Comparison of ENCODE assay signal across 21 cellular contexts in the genomic region with DNA sequence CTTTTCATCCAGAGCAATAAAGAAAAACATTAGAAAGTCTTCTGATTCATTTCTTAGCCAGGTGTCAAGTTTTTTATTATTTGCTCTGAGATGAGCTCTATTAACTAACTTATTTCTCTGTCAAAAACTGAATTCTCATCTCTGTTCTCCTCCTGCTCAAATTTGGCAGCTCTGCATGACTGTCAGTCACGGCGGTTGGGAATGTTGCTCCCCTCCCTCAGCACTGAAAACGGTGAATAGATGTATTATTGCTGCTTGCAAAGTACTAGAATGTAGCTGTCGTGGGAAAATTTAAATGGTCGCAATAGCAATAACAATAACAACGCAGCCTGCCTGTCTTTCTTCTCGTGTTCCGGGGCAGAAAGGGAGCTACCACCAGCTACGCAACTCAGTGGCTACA.
"Had no signal": no experiment of that assay in that cellular context is flagged by ENCODE, and none has a peak within 500 bp of the region (broad histone marks: within the 10 kb centered on the region; RNA-seq: fewer than 3 reads in every experiment).

No MANE protein-coding gene starts in this region.

- ATAC-seq: activated naive CD8-positive, alpha-beta T cell treated with anti-CD3 and anti-CD28 coated beads, Interleukin-2, amount 50 U/mL, for 24 hours; activated T-cell treated with anti-CD3 and anti-CD28 coated beads, Interleukin-2, amount 50 U/mL, for 4 hours; effector memory CD8-positive, alpha-beta T cell; stimulated activated naive B cell treated with anti-CD40 and anti-IgM and Interleukin-4, amounts not matched to agents 10 μg/mL and 1 μg/mL and 100 μg/mL, for 72 hours; T-cell had no signal

- H3K27ac Mint-ChIP-seq: activated naive CD4-positive, alpha-beta T cell treated with anti-CD3 and anti-CD28 coated beads for 36 hours; activated naive CD8-positive, alpha-beta T cell treated with anti-CD3 and anti-CD28 coated beads, Interleukin-2, amount 50 U/mL, for 24 hours; stimulated activated naive B cell treated with anti-CD40 and anti-IgM and Interleukin-4, amounts not matched to agents 10 μg/mL and 1 μg/mL and 100 μg/mL, for 72 hours; T-cell had no signal

- H3K27ac ChIP-seq: breast epithelium, esophagus squamous epithelium, left ventricle myocardium inferior, neutrophil, pancreas, thyroid gland had no signal

- H3K4me1 ChIP-seq: breast epithelium had no signal

- H3K4me3 Mint-ChIP-seq: activated naive CD4-positive, alpha-beta T cell treated with anti-CD3 and anti-CD28 coated beads for 36 hours; activated naive CD8-positive, alpha-beta T cell treated with anti-CD3 and anti-CD28 coated beads, Interleukin-2, amount 50 U/mL, for 24 hours; activated T-cell treated with anti-CD3 and anti-CD28 coated beads, Interleukin-2, amount 50 U/mL, for 4 hours; effector memory CD8-positive, alpha-beta T cell; stimulated activated naive B cell treated with anti-CD40 and anti-IgM and Interleukin-4, amounts not matched to agents 10 μg/mL and 1 μg/mL and 100 μg/mL, for 72 hours; T-cell had no signal

- H3K9me3 Mint-ChIP-seq: activated naive CD4-positive, alpha-beta T cell treated with anti-CD3 and anti-CD28 coated beads for 36 hours; activated naive CD8-positive, alpha-beta T cell treated with anti-CD3 and anti-CD28 coated beads, Interleukin-2, amount 50 U/mL, for 24 hours; activated T-cell treated with anti-CD3 and anti-CD28 coated beads, Interleukin-2, amount 50 U/mL, for 4 hours; effector memory CD8-positive, alpha-beta T cell; stimulated activated naive B cell treated with anti-CD40 and anti-IgM and Interleukin-4, amounts not matched to agents 10 μg/mL and 1 μg/mL and 100 μg/mL, for 72 hours; T-cell had no signal

- DNase-seq: activated CD4-positive, alpha-beta T cell treated with anti-CD3 and anti-CD28 coated beads, Interleukin-2, amount 50 U/mL, for 1 hour; activated CD4-positive, CD25-positive, alpha-beta regulatory T cell treated with anti-CD3 and anti-CD28 coated beads, Interleukin-2, amount 50 U/mL, for 72 hours; activated CD8-positive, alpha-beta memory T cell treated with anti-CD3 and anti-CD28 coated beads, Interleukin-2, amount 50 U/mL, for 4 hours; activated naive CD4-positive, alpha-beta T cell treated with anti-CD3 and anti-CD28 coated beads for 36 hours; activated naive CD8-positive, alpha-beta T cell treated with anti-CD3 and anti-CD28 coated beads, Interleukin-2, amount 50 U/mL, for 24 hours; activated T-cell treated with anti-CD3 and anti-CD28 coated beads, Interleukin-2, amount 50 U/mL, for 4 hours; cerebellar nuclear complex; dermis blood vessel endothelial cell; effector memory CD8-positive, alpha-beta T cell; esophagus squamous epithelium; glutamatergic neuron; hippocampal formation; left ventricle myocardium inferior; mammary epithelial cell; midbrain; pancreas; stimulated activated naive B cell treated with anti-CD40 and anti-IgM and Interleukin-4, amounts not matched to agents 10 μg/mL and 1 μg/mL and 100 μg/mL, for 72 hours; T-cell; thyroid gland had no signal

- H3K36me3 Mint-ChIP-seq: stimulated activated naive B cell treated with anti-CD40 and anti-IgM and Interleukin-4, amounts not matched to agents 10 μg/mL and 1 μg/mL and 100 μg/mL, for 72 hours; T-cell had no signal

- H3K9me3 ChIP-seq: breast epithelium, esophagus squamous epithelium, neutrophil, pancreas, thyroid gland had no signal

- H3K27me3 ChIP-seq: breast epithelium, esophagus squamous epithelium, neutrophil, pancreas, thyroid gland had no signal

- H3K4me3 ChIP-seq: breast epithelium, esophagus squamous epithelium, left ventricle myocardium inferior, pancreas, thyroid gland had no signal

- H3K36me3 ChIP-seq: breast epithelium, esophagus squamous epithelium, left ventricle myocardium inferior, neutrophil, pancreas, thyroid gland had no signal
